In the genomic region with DNA sequence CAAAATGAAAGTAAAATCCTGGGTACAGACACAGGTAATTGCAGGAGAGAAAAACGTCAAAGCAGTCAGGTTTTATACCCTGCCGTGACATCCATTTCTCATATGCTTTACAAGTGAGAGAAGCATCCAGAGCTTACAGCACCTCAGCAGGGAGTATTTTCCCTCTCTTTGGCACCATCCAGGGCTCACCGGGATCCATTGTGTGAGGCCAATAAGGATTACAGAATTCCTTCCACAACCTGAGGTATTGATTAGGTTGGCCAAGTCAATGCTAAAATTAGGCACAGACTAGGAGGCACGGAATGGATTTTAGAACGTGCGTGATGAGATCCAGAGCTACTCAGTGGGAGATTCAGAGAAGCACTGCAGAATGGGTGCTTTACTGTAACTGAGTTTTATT, we compare ENCODE assay signal across 18 cellular contexts.
DNase-seq lines count a peak whose midpoint lies in the region; ATAC-seq lines count a peak whose summit lies in the region.
"Had no signal": no experiment of that assay in that cellular context is flagged by ENCODE, and none has a peak within 500 bp of the region (broad histone marks: within the 10 kb centered on the region; RNA-seq: fewer than 3 reads in every experiment).

No MANE protein-coding gene starts in this region.

- no peak overlapping the region for H3K27ac Mint-ChIP-seq in natural killer cell treated with Interleukin-12 subunit alpha and Interleukin-12 subunit beta and Interleukin-15 and Interleukin-18, amount 100 ng/mL, for 72 hours
- no peak overlapping the region for H3K27ac Mint-ChIP-seq in CD8-positive, alpha-beta memory T cell
- H3K27ac Mint-ChIP-seq in activated T-cell treated with anti-CD3 and anti-CD28 coated beads, Interleukin-2, amount 50 U/mL, for 24 hours: no peak overlapping the region
- H3K27ac Mint-ChIP-seq: IgD-negative memory B cell had no signal

- POLR2A ChIA-PET in CD8-positive, alpha-beta memory T cell (lab: Charles Lee): no interaction called here

- no peak for ATAC-seq in natural killer cell treated with Interleukin-12 subunit alpha and Interleukin-12 subunit beta and Interleukin-15 and Interleukin-18, amount 100 ng/mL, for 72 hours
- ATAC-seq: Right ventricle myocardium inferior had no signal

- DNase-seq in NT2/D1 (ENCODE audit: low read depth, low spot score): peak; percentile 25
- DNase-seq in iPS DF 6.9 (ENCODE audit: low read depth, low spot score): peak; percentile 25
- DNase-seq in natural killer cell treated with Interleukin-12 subunit alpha and Interleukin-12 subunit beta and Interleukin-15 and Interleukin-18, amount 100 ng/mL, for 72 hours (ENCODE audit: low spot score): no peak
- no peak for DNase-seq in CD8-positive, alpha-beta memory T cell
- no peak for DNase-seq in activated effector memory CD4-positive, alpha-beta T cell treated with Interleukin-2 at 50 U/mL for 16 hours
- no peak for DNase-seq in activated T-cell treated with anti-CD3 and anti-CD28 coated beads, Interleukin-2, amount 50 U/mL, for 24 hours
- DNase-seq: BE2C, DMS79 treated with DMSO at 0.1 percent for 48 hours, Kasumi-1, NCI-H1694, NCI-H2171, NCI-H524 treated with DMSO at 0.1 percent for 48 hours, NCI-H82, OCI-M1 had no signal

- H3K4me3 ChIP-seq in NT2/D1 (ENCODE audit: insufficient read length, low read depth): no peak overlapping the region
- no peak overlapping the region for H3K4me3 ChIP-seq in iPS DF 6.9 (ENCODE audit: low read length)
- H3K4me3 ChIP-seq in CD8-positive, alpha-beta memory T cell (ENCODE audit: low read length): no peak overlapping the region
- H3K4me3 ChIP-seq: HAP-1 had no signal

- H3K36me3 Mint-ChIP-seq in natural killer cell treated with Interleukin-12 subunit alpha and Interleukin-12 subunit beta and Interleukin-15 and Interleukin-18, amount 100 ng/mL, for 72 hours: no peaks in the 10 kb centered on the region
- no peaks in the 10 kb centered on the region for H3K36me3 Mint-ChIP-seq in CD8-positive, alpha-beta memory T cell
- no peaks in the 10 kb centered on the region for H3K36me3 Mint-ChIP-seq in activated T-cell treated with anti-CD3 and anti-CD28 coated beads, Interleukin-2, amount 50 U/mL, for 24 hours (ENCODE audit: low read depth)
- H3K36me3 Mint-ChIP-seq: IgD-negative memory B cell had no signal

- peaks cover 12% of the 10 kb centered on the region for H3K9me3 Mint-ChIP-seq in natural killer cell treated with Interleukin-12 subunit alpha and Interleukin-12 subunit beta and Interleukin-15 and Interleukin-18, amount 100 ng/mL, for 72 hours
- peaks cover 0 to 21% (median 4%) of the 10 kb centered on the region in 5 donors for H3K9me3 Mint-ChIP-seq in CD8-positive, alpha-beta memory T cell
- no peaks in the 10 kb centered on the region for H3K9me3 Mint-ChIP-seq in activated T-cell treated with anti-CD3 and anti-CD28 coated beads, Interleukin-2, amount 50 U/mL, for 24 hours

- peaks cover 3% of the 10 kb centered on the region; the same call in 1 of the 2 replicates for H3K9me3 ChIP-seq in NT2/D1 (ENCODE audit: insufficient read depth, low read length)
- no peaks in the 10 kb centered on the region for H3K9me3 ChIP-seq in iPS DF 6.9 (ENCODE audit: control insufficient read depth, insufficient read depth, low read length)
- H3K9me3 ChIP-seq in CD8-positive, alpha-beta memory T cell (ENCODE audit: low read length): no peaks in the 10 kb centered on the region
- H3K9me3 ChIP-seq: BE2C, HAP-1 had no signal

- WGBS in iPS DF 6.9 (ENCODE audit: insufficient coverage, insufficient read length): no CpG with 5 or more reads among the region's 6 CpGs

- H3K36me3 ChIP-seq in NT2/D1 (ENCODE audit: insufficient read depth, insufficient read length, low read length) (no peaks in the 10 kb centered on the region), iPS DF 6.9 (ENCODE audit: control insufficient read depth, insufficient read depth, low read length) (no peaks in the 10 kb centered on the region)
- no peaks in the 10 kb centered on the region for H3K36me3 ChIP-seq in CD8-positive, alpha-beta memory T cell (ENCODE audit: insufficient read depth, low read length)
- H3K36me3 ChIP-seq: BE2C, HAP-1 had no signal

- H3K9ac ChIP-seq in NT2/D1 (ENCODE audit: insufficient read length, low read depth): no peak overlapping the region

- no peak overlapping the region for H3K4me3 Mint-ChIP-seq in natural killer cell treated with Interleukin-12 subunit alpha and Interleukin-12 subunit beta and Interleukin-15 and Interleukin-18, amount 100 ng/mL, for 72 hours
- no peak overlapping the region for H3K4me3 Mint-ChIP-seq in CD8-positive, alpha-beta memory T cell
- no peak overlapping the region for H3K4me3 Mint-ChIP-seq in activated T-cell treated with anti-CD3 and anti-CD28 coated beads, Interleukin-2, amount 50 U/mL, for 24 hours
- H3K4me3 Mint-ChIP-seq: IgD-negative memory B cell had no signal

- no peaks in the 10 kb centered on the region for H3K27me3 ChIP-seq in NT2/D1 (ENCODE audit: insufficient read depth, insufficient read length)
- H3K27me3 ChIP-seq in iPS DF 6.9 (ENCODE audit: control insufficient read depth, insufficient read depth, low read length): no peaks in the 10 kb centered on the region
- no peaks in the 10 kb centered on the region for H3K27me3 ChIP-seq in CD8-positive, alpha-beta memory T cell (ENCODE audit: insufficient read depth, low read length, poor library complexity, severe bottlenecking)
- H3K27me3 ChIP-seq: BE2C had no signal

- H3K27me3 Mint-ChIP-seq in natural killer cell treated with Interleukin-12 subunit alpha and Interleukin-12 subunit beta and Interleukin-15 and Interleukin-18, amount 100 ng/mL, for 72 hours: no peaks in the 10 kb centered on the region
- no peaks in the 10 kb centered on the region for H3K27me3 Mint-ChIP-seq in CD8-positive, alpha-beta memory T cell
- no peaks in the 10 kb centered on the region for H3K27me3 Mint-ChIP-seq in activated T-cell treated with anti-CD3 and anti-CD28 coated beads, Interleukin-2, amount 50 U/mL, for 24 hours
- H3K27me3 Mint-ChIP-seq: IgD-negative memory B cell had no signal

- no peaks in the 10 kb centered on the region for H3K4me1 ChIP-seq in NT2/D1 (ENCODE audit: insufficient read depth, insufficient read length)
- H3K4me1 ChIP-seq in iPS DF 6.9 (ENCODE audit: control insufficient read depth, insufficient read depth, low read length): no peaks in the 10 kb centered on the region
- H3K4me1 ChIP-seq in CD8-positive, alpha-beta memory T cell (ENCODE audit: insufficient read depth, low read length): no peaks in the 10 kb centered on the region

- CTCF ChIA-PET in CD8-positive, alpha-beta memory T cell (lab: Charles Lee): no interaction called here

- H3K4me1 Mint-ChIP-seq in natural killer cell treated with Interleukin-12 subunit alpha and Interleukin-12 subunit beta and Interleukin-15 and Interleukin-18, amount 100 ng/mL, for 72 hours (ENCODE audit: low read depth in 2 of 2): no peaks in the 10 kb centered on the region
- H3K4me1 Mint-ChIP-seq in CD8-positive, alpha-beta memory T cell: no peaks in the 10 kb centered on the region
- H3K4me1 Mint-ChIP-seq in activated T-cell treated with anti-CD3 and anti-CD28 coated beads, Interleukin-2, amount 50 U/mL, for 24 hours (ENCODE audit: low read depth): no peaks in the 10 kb centered on the region

- H3K27ac ChIP-seq in cingulate gyrus (ENCODE audit: low read depth, low read length) (peak overlapping the region; percentile 66), iPS DF 6.9 (ENCODE audit: low read length) (no peak overlapping the region)
- no peak overlapping the region for H3K27ac ChIP-seq in CD8-positive, alpha-beta memory T cell (ENCODE audit: low read depth, low read length)

Comparison
In these comparisons a context has a peak if more than half of its experiments do, and no peak if none do; other contexts are left out.
1. DNase-seq: peak in NT2/D1 (single experiment) and iPS DF 6.9 (single experiment); none in natural killer cell treated with Interleukin-12 subunit alpha and Interleukin-12 subunit beta and Interleukin-15 and Interleukin-18, amount 100 ng/mL, for 72 hours (single experiment), CD8-positive, alpha-beta memory T cell (0 of 5), activated effector memory CD4-positive, alpha-beta T cell treated with Interleukin-2 at 50 U/mL for 16 hours (single experiment) and activated T-cell treated with anti-CD3 and anti-CD28 coated beads, Interleukin-2, amount 50 U/mL, for 24 hours (single experiment).